32 cellular contexts compared by ENCODE assay signal in the genomic region with DNA sequence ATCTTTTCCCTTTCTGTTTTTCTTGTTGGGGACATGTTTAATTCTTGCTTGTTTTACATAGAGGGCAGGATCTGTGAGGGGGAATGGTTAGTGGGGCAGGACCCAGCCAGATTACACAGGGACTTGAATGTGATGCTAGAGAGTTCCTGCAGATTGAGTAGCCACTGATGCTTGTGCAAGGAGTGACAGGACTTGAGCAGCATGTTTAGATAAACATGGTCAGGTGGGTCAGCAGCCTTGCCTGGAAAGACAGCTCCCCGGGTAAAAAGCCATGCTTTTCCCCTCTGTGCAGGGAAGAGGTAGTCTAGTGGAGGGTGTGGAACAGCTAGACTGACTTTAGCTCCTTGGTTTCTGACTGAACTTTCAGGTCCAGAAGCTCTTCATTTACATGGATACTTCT.
"Had no signal": no experiment of that assay in that cellular context is flagged by ENCODE, and none has a peak within 500 bp of the region (broad histone marks: within the 10 kb centered on the region; RNA-seq: fewer than 3 reads in every experiment).

No MANE protein-coding gene starts in this region.

- H3K4me3 ChIP-seq: ovary, psoas muscle, sigmoid colon, spleen, suprapubic skin, testis, tibial nerve, upper lobe of right lung, uterus had no signal

- H3K4me3 Mint-ChIP-seq: naive B cell; naive thymus-derived CD8-positive, alpha-beta T cell; natural killer cell treated with Interleukin-12 subunit alpha and Interleukin-12 subunit beta and Interleukin-15 and Interleukin-18, amount 100 ng/mL, for 72 hours; nephron progenitor cell; neural crest cell; stimulated activated memory B cell treated with anti-CD40 and anti-IgM and Interleukin-4, amounts not matched to agents 10 μg/mL and 1 μg/mL and 100 μg/mL, for 72 hours; stimulated activated naive CD8-positive, alpha-beta T cell treated with anti-CD3 and anti-CD28 coated beads, Interleukin-15, amount 100 ng/mL, for 72 hours; type B pancreatic cell had no signal

- H2AFZ ChIP-seq: parathyroid adenoma had no signal

- H3K27ac ChIP-seq: neutrophil, ovary, parathyroid adenoma, psoas muscle, sigmoid colon, spleen, suprapubic skin, testis, tibial nerve, upper lobe of right lung, uterus had no signal

- DNase-seq: naive B cell; naive thymus-derived CD8-positive, alpha-beta T cell; nephron progenitor cell; nucleus accumbens; ovary; posterior cingulate gyrus; psoas muscle; right cardiac atrium; sigmoid colon; small intestine; spleen; stimulated activated CD4-positive, alpha-beta T cell treated with anti-CD3 and anti-CD28 coated beads, Interleukin-12 subunit alpha, Interleukin-12 subunit beta, amount 100 ng/mL, for 4 hours; stimulated activated CD4-positive, alpha-beta T cell treated with anti-CD3 and anti-CD28 coated beads, Interleukin-1b, Interleukin-23, amount 100 ng/mL, for 48 hours; stimulated activated CD4-positive, alpha-beta T cell treated with anti-CD3 and anti-CD28 coated beads, Interleukin-4, amount 100 ng/mL, for 1 hour; stimulated activated CD4-positive, alpha-beta T cell treated with anti-CD3 and anti-CD28 coated beads, Interleukin-4, amount 100 ng/mL, for 4 hours; stimulated activated CD8-positive, alpha-beta memory T cell treated with anti-CD3 and anti-CD28 coated beads, Interleukin-4, amount 100 ng/mL, for 48 hours; stimulated activated naive CD4-positive, alpha-beta T cell; stimulated activated naive CD8-positive, alpha-beta T cell treated with anti-CD3 and anti-CD28 coated beads, Interleukin-15, amount 100 ng/mL, for 72 hours; stimulated activated naive CD8-positive, alpha-beta T cell treated with anti-CD3 and anti-CD28 coated beads, Interleukin-15, Interleukin-2, amounts not matched to agents 100 U/mL and 50 U/mL, for 24 hours; substantia nigra; testis; upper lobe of right lung; uterus had no signal

- H3K27me3 Mint-ChIP-seq: naive B cell; naive thymus-derived CD8-positive, alpha-beta T cell; natural killer cell treated with Interleukin-12 subunit alpha and Interleukin-12 subunit beta and Interleukin-15 and Interleukin-18, amount 100 ng/mL, for 72 hours; progenitor cell of endocrine pancreas; stimulated activated memory B cell treated with anti-CD40 and anti-IgM and Interleukin-4, amounts not matched to agents 10 μg/mL and 1 μg/mL and 100 μg/mL, for 72 hours; stimulated activated naive CD8-positive, alpha-beta T cell treated with anti-CD3 and anti-CD28 coated beads, Interleukin-15, amount 100 ng/mL, for 72 hours; type B pancreatic cell had no signal

- H3K4me1 Mint-ChIP-seq: naive B cell; stimulated activated memory B cell treated with anti-CD40 and anti-IgM and Interleukin-4, amounts not matched to agents 10 μg/mL and 1 μg/mL and 100 μg/mL, for 72 hours had no signal

- H3K27me3 ChIP-seq: neutrophil, ovary, sigmoid colon, spleen, suprapubic skin, testis, tibial nerve, upper lobe of right lung, uterus had no signal

- H3K9me3 Mint-ChIP-seq: naive B cell; naive thymus-derived CD8-positive, alpha-beta T cell; natural killer cell treated with Interleukin-12 subunit alpha and Interleukin-12 subunit beta and Interleukin-15 and Interleukin-18, amount 100 ng/mL, for 72 hours; neural crest cell; stimulated activated memory B cell treated with anti-CD40 and anti-IgM and Interleukin-4, amounts not matched to agents 10 μg/mL and 1 μg/mL and 100 μg/mL, for 72 hours; stimulated activated naive CD8-positive, alpha-beta T cell treated with anti-CD3 and anti-CD28 coated beads, Interleukin-15, amount 100 ng/mL, for 72 hours; type B pancreatic cell had no signal

- H3K36me3 ChIP-seq: neutrophil, ovary, sigmoid colon, suprapubic skin, upper lobe of right lung, uterus had no signal

- H3K9ac ChIP-seq: parathyroid adenoma had no signal

- H3K4me1 ChIP-seq: parathyroid adenoma, psoas muscle, sigmoid colon, spleen, suprapubic skin, testis, tibial nerve had no signal

- H3K9me3 ChIP-seq: neutrophil, ovary, psoas muscle, sigmoid colon, spleen, suprapubic skin, testis, tibial nerve, upper lobe of right lung, uterus had no signal

- H3K27ac Mint-ChIP-seq: naive thymus-derived CD8-positive, alpha-beta T cell; natural killer cell treated with Interleukin-12 subunit alpha and Interleukin-12 subunit beta and Interleukin-15 and Interleukin-18, amount 100 ng/mL, for 72 hours; nephron progenitor cell; progenitor cell of endocrine pancreas; stimulated activated memory B cell treated with anti-CD40 and anti-IgM and Interleukin-4, amounts not matched to agents 10 μg/mL and 1 μg/mL and 100 μg/mL, for 72 hours; stimulated activated naive CD8-positive, alpha-beta T cell treated with anti-CD3 and anti-CD28 coated beads, Interleukin-15, amount 100 ng/mL, for 72 hours; type B pancreatic cell had no signal

- ATAC-seq: naive thymus-derived CD8-positive, alpha-beta T cell; natural killer cell treated with Interleukin-12 subunit alpha and Interleukin-12 subunit beta and Interleukin-15 and Interleukin-18, amount 100 ng/mL, for 72 hours; psoas muscle; right cardiac atrium; stimulated activated memory B cell treated with anti-CD40 and anti-IgM and Interleukin-4, amounts not matched to agents 10 μg/mL and 1 μg/mL and 100 μg/mL, for 72 hours; stimulated activated naive CD8-positive, alpha-beta T cell treated with anti-CD3 and anti-CD28 coated beads, Interleukin-15, amount 100 ng/mL, for 72 hours; stimulated activated naive CD8-positive, alpha-beta T cell treated with anti-CD3 and anti-CD28 coated beads, Interleukin-15, Interleukin-2, amounts not matched to agents 100 U/mL and 50 U/mL, for 24 hours; upper lobe of right lung had no signal

- H3K36me3 Mint-ChIP-seq: natural killer cell treated with Interleukin-12 subunit alpha and Interleukin-12 subunit beta and Interleukin-15 and Interleukin-18, amount 100 ng/mL, for 72 hours had no signal

- H3K79me2 ChIP-seq: parathyroid adenoma had no signal
